In genomic region chr17:4788159-4788806, GRCh38 we compare ENCODE assay signal across 7 cellular contexts. TPM values are rescaled to one million over a fixed set of nuclear protein-coding genes. Genes with fewer than 3 reads are reported as not detected.
DNase-seq lines count a peak whose midpoint lies in the region; ATAC-seq, FAIRE-seq and TF ChIP-seq lines count a peak whose summit lies in the region.
"Had no signal": no experiment of that assay in that cellular context is flagged by ENCODE, and none has a peak within 500 bp of the region (broad histone marks: within the 10 kb centered on the region; RNA-seq: fewer than 3 reads in every experiment).

No MANE protein-coding gene starts in this region.

- H3K27ac ChIP-seq in GM12878 (ENCODE audit: control insufficient read depth, insufficient read depth), result no peak overlapping the region

- no peak for TF ChIP-seq EP300 in GM12878 (IDR thresholded peaks at IDR 0.05; ENCODE audit: borderline replicate concordance in 1 of 2, control insufficient read depth in 1 of 2, low read depth in 2 of 2, low read length in 2 of 2)

- no TSS peak for BruUV-seq in GM12878 (replicated peaks; lab: Mats Ljungman, UMichigan)

- H3K4me3 ChIP-seq in H7 (ENCODE audit: insufficient read depth, low read depth, low read length) (peak overlapping the region; percentile 69; the same call in 1 of the 2 replicates), GM12878 (no peak overlapping the region)

- ATAC-seq in GM12878, result no peak
- no peak for ATAC-seq in natural killer cell
- ATAC-seq in GM18909 (IDR thresholded peaks at IDR 0.05; ENCODE audit: poor library complexity, unreplicated experiment), result no peak

- no peak for TF ChIP-seq CTCF in GM12878 (IDR thresholded peaks at IDR 0.05 in 2 of 3, conservative IDR thresholded peaks at IDR 0.05 in 1 of 3; ENCODE audit: control insufficient read depth in 2 of 3, extremely low read depth in 1 of 3, insufficient read depth in 1 of 3, low read depth in 3 of 3, low read length in 3 of 3)
- no peak for TF ChIP-seq CTCF in natural killer cell (IDR thresholded peaks at IDR 0.05)

- TF ChIP-seq RAD21 in GM12878 (IDR thresholded peaks at IDR 0.05; ENCODE audit: insufficient read depth, low read depth, low read length), result no peak

- H3K4me1 ChIP-seq in GM12878 (ENCODE audit: control insufficient read depth, insufficient read depth, low read length), result peaks cover 12% of the 10 kb centered on the region

- CTCF ChIA-PET in GM12878 (lab: Yijun Ruan, JAX), result interaction anchor here (0.7 to 1.6 kb wide), 4 partner anchors 13 to 87 kb away, joined by 3 to 4 read pairs (median 3); no protein-coding TSS in a partner anchor

- H3K36me3 ChIP-seq in H7 (replicated peaks; ENCODE audit: control insufficient read depth, insufficient read depth, low read length) (no peaks in the 10 kb centered on the region), GM12878 (ENCODE audit: control insufficient read depth in 2 of 2, insufficient read depth in 2 of 2, low read length in 1 of 2) (no peaks in the 10 kb centered on the region)

- 71% methylated on average over 14 of the region's 14 CpGs for WGBS in GM12878 (ENCODE audit: insufficient coverage, insufficient replicate concordance, low lambda C conversion rate, missing lambda C conversion rate)

- in situ Hi-C loops in GM12878 (cut with MboI), result no loop called here

- no peaks in the 10 kb centered on the region for H3K9me3 Mint-ChIP-seq in natural killer cell

- no peaks in the 10 kb centered on the region for H3K36me3 Mint-ChIP-seq in natural killer cell

- RAD21 ChIA-PET in GM12878 (lab: Charles Lee; ENCODE audit: unreplicated experiment), result interaction anchor here (1.1 kb wide), 1 partner anchor 78 kb away, joined by 3 read pairs; the partner anchor contains the start of gene ARRB2

- DNase-seq in H7 (no peak), GM12878 (ENCODE audit: low read depth, low spot score) (no peak), natural killer cell (no peak), occipital lobe (lab: John Stamatoyannopoulos, UW) (no peak), NCI-H345 (lab: John Stamatoyannopoulos, UW) (no peak)

- POLR2A ChIA-PET in GM12878 (lab: Charles Lee), result interaction anchor here (0.6 kb wide), 1 partner anchor 124 kb away, joined by 4 read pairs; no protein-coding TSS in a partner anchor

- peaks cover 31% of the 10 kb centered on the region for H3K27me3 ChIP-seq in H7 (ENCODE audit: control insufficient read depth, insufficient read depth, low read length)
- peaks cover 18 to 19% of the 10 kb centered on the region in 2 experiments for H3K27me3 ChIP-seq in GM12878 (replicated peaks in 1 of 2; ENCODE audit: control insufficient read depth in 2 of 2, insufficient read depth in 2 of 2, low read length in 1 of 2)

- intact Hi-C loops in GM12878 (cut with micrococcal nuclease; ENCODE audit: unreplicated experiment) (loop anchor here (5.0 to 10.0 kb wide), 2 partner anchors 53 to 76 kb away; partner anchors contain the start of genes ARRB2, CXCL16, MED11 and ZMYND15), natural killer cell (cut with micrococcal nuclease) (no loop called here)

- no peak overlapping the region for H3K9ac ChIP-seq in GM12878 (ENCODE audit: control insufficient read depth, insufficient read depth, low read length)

- no peak for TF ChIP-seq POLR2A in GM12878 (IDR thresholded peaks at IDR 0.05; ENCODE audit: low read depth, low read length)

- no peaks in the 10 kb centered on the region for H3K79me2 ChIP-seq in GM12878 (ENCODE audit: control insufficient read depth, insufficient read depth, low read length)

- no peak for FAIRE-seq in GM12878 (lab: Jason Lieb, UNC)

- no peaks in the 10 kb centered on the region for H3K9me3 ChIP-seq in GM12878 (replicated peaks; ENCODE audit: control insufficient read depth, insufficient read depth, low read length)

- peak overlapping the region; percentile 98 for H3K4me2 ChIP-seq in GM12878 (ENCODE audit: control insufficient read depth, insufficient read depth)

- peak overlapping the region; percentile 81 for H3K4me3 Mint-ChIP-seq in natural killer cell

- SMC1A ChIA-PET in GM12878 (lab: Charles Lee; ENCODE audit: uncharacterized antibody, unreplicated experiment), result interaction anchor here (0.9 kb wide), 1 partner anchor 78 kb away, joined by 3 read pairs; the partner anchor contains the start of gene ARRB2

- peaks cover 26 to 33% of the 10 kb centered on the region in 2 donors for H3K27me3 Mint-ChIP-seq in natural killer cell (ENCODE audit: low read depth in 2 of 2)

- peaks cover 13 to 16% of the 10 kb centered on the region in 2 donors for H3K4me1 Mint-ChIP-seq in natural killer cell

- H2AFZ ChIP-seq in GM12878 (ENCODE audit: control insufficient read depth, low read depth, low read length), result no peak overlapping the region

- H3K27ac Mint-ChIP-seq in natural killer cell, result peak overlapping the region; percentile 49 to 66

- no peaks in the 10 kb centered on the region for H4K20me1 ChIP-seq in GM12878 (ENCODE audit: control insufficient read depth, insufficient read depth)

RNA-seq across cellular contexts. Expression of gene GLTPD2, which starts 0.5 kb away (rescaled TPM):
- total RNA-seq in H7 (2014; rRNA removed; shearing (Covaris generic)), result not detected in 2 replicates
- total RNA-seq in GM12878 (2013; cell fraction: nucleolus; rRNA removed), result not detected in 2 replicates
- total RNA-seq in GM12878 (2014; rRNA removed) (0.34 TPM in 1 of 2 replicates, not detected in the other), GM12878 (2014; rRNA removed; fragmentation: Illumina TruSeq; extraction: Trizol) (not detected in 2 replicates), GM12878 (2021) (not detected in 2 replicates), natural killer cell (not detected), occipital lobe (not detected)
- not detected for polyA plus RNA-seq in GM12878 (2011; ENCODE audit: low read depth)
- polyA plus RNA-seq in GM12878 (2011; rRNA removed) (not detected in 2 replicates), GM12878 (2014; fragmentation: Illumina TruSeq; extraction: Trizol) (not detected in 2 replicates), GM12878 (2014; fragmentation: Nextera tagmentation; extraction: Ambion mirVana) (not detected), GM12878 (2014; rRNA removed) (not detected in 2 replicates), GM12878 (2016; fragmentation: Nextera tagmentation; extraction: Ambion mirVana) (under 1 TPM in 1 of 2 experiments, not detected in 1; 0.16 TPM)
- not detected in 2 replicates for polyA plus RNA-seq in GM12878 (2011; cell fraction: cytosol; rRNA removed)
- not detected in 2 replicates for polyA plus RNA-seq in GM12878 (2011; cell fraction: nucleus; rRNA removed)
- polyA plus RNA-seq in GM12878 (2012), result not detected in 2 replicates
- not detected in 2 replicates for polyA minus RNA-seq in GM12878 (2011; rRNA and poly(A)+ RNA removed)
- polyA minus RNA-seq in GM12878 (2011; cell fraction: cytosol; rRNA and poly(A)+ RNA removed), result not detected in 2 replicates
- polyA minus RNA-seq in GM12878 (2011; cell fraction: nucleus; rRNA and poly(A)+ RNA removed), result 0.86 TPM in 1 of 2 replicates, not detected in the other

RNA-seq across cellular contexts. Expression of gene VMO1, which starts 2.1 kb away (rescaled TPM):
- not detected in 2 replicates for total RNA-seq in H7 (2014; rRNA removed; shearing (Covaris generic))
- not detected in 2 replicates for total RNA-seq in GM12878 (2013; cell fraction: nucleolus; rRNA removed)
- total RNA-seq in GM12878 (2014; rRNA removed), result 0.76 TPM in 1 of 2 replicates, not detected in the other
- total RNA-seq in GM12878 (2014; rRNA removed; fragmentation: Illumina TruSeq; extraction: Trizol), result 0.23 and 0.31 TPM in 2 replicates
- 0.93 TPM in 1 of 2 replicates, not detected in the other for total RNA-seq in GM12878 (2021)
- not detected for polyA plus RNA-seq in GM12878 (2011; ENCODE audit: low read depth)
- polyA plus RNA-seq in GM12878 (2011; rRNA removed), result not detected in 2 replicates
- polyA plus RNA-seq in GM12878 (2011; cell fraction: cytosol; rRNA removed), result not detected in 2 replicates
- polyA plus RNA-seq in GM12878 (2011; cell fraction: nucleus; rRNA removed), result not detected in 2 replicates
- polyA plus RNA-seq in GM12878 (2012), result not detected in 2 replicates
- polyA plus RNA-seq in GM12878 (2014; fragmentation: Illumina TruSeq; extraction: Trizol), result not detected in 2 replicates
- polyA plus RNA-seq in GM12878 (2014; fragmentation: Nextera tagmentation; extraction: Ambion mirVana), result under 1 TPM in 1 of 2 experiments, not detected in 1; 0.27 TPM
- 0.54 and 0.74 TPM in 2 replicates for polyA plus RNA-seq in GM12878 (2014; rRNA removed)
- not detected for polyA plus RNA-seq in GM12878 (2016; fragmentation: Nextera tagmentation; extraction: Ambion mirVana)
- not detected in 2 replicates for polyA minus RNA-seq in GM12878 (2011; rRNA and poly(A)+ RNA removed)
- not detected in 2 replicates for polyA minus RNA-seq in GM12878 (2011; cell fraction: cytosol; rRNA and poly(A)+ RNA removed)
- not detected in 2 replicates for polyA minus RNA-seq in GM12878 (2011; cell fraction: nucleus; rRNA and poly(A)+ RNA removed)
- total RNA-seq in natural killer cell, result 1 to 10 TPM; 1.2 to 4.8 (median 1.3) TPM
- total RNA-seq in occipital lobe, result 0.62 TPM

RNA-seq across cellular contexts. Expression of gene PSMB6, which starts 7.7 kb away (rescaled TPM):
- 348 and 395 TPM in 2 replicates for total RNA-seq in H7 (2014; rRNA removed; shearing (Covaris generic))
- total RNA-seq in GM12878 (2013; cell fraction: nucleolus; rRNA removed), result 7.4 and 9.6 TPM in 2 replicates
- total RNA-seq in GM12878 (2014; rRNA removed), result 239 and 246 TPM in 2 replicates
- 171 and 182 TPM in 2 replicates for total RNA-seq in GM12878 (2014; rRNA removed; fragmentation: Illumina TruSeq; extraction: Trizol)
- 144 and 150 TPM in 2 replicates for total RNA-seq in GM12878 (2021)
- polyA plus RNA-seq in GM12878 (2011; ENCODE audit: low read depth), result 79.6 TPM
- 115 and 191 TPM in 2 replicates for polyA plus RNA-seq in GM12878 (2011; rRNA removed)
- polyA plus RNA-seq in GM12878 (2011; cell fraction: cytosol; rRNA removed), result 295 and 318 TPM in 2 replicates
- 101 and 102 TPM in 2 replicates for polyA plus RNA-seq in GM12878 (2011; cell fraction: nucleus; rRNA removed)
- polyA plus RNA-seq in GM12878 (2012), result 89.7 and 95.4 TPM in 2 replicates
- 143 and 207 TPM in 2 replicates for polyA plus RNA-seq in GM12878 (2014; fragmentation: Illumina TruSeq; extraction: Trizol)
- polyA plus RNA-seq in GM12878 (2014; fragmentation: Nextera tagmentation; extraction: Ambion mirVana), result 100 to 1,000 TPM; 357 to 546 TPM
- 225 and 288 TPM in 2 replicates for polyA plus RNA-seq in GM12878 (2014; rRNA removed)
- 100 to 1,000 TPM; 361 to 392 TPM for polyA plus RNA-seq in GM12878 (2016; fragmentation: Nextera tagmentation; extraction: Ambion mirVana)
- 155 and 221 TPM in 2 replicates for polyA minus RNA-seq in GM12878 (2011; rRNA and poly(A)+ RNA removed)
- 36.2 and 44.2 TPM in 2 replicates for polyA minus RNA-seq in GM12878 (2011; cell fraction: cytosol; rRNA and poly(A)+ RNA removed)
- 21.2 and 34.3 TPM in 2 replicates for polyA minus RNA-seq in GM12878 (2011; cell fraction: nucleus; rRNA and poly(A)+ RNA removed)
- 10 to 100 TPM; 69.4 to 79.3 (median 70.0) TPM for total RNA-seq in natural killer cell
- total RNA-seq in occipital lobe, result 64.4 TPM

RNA-seq across cellular contexts. Expression of gene TM4SF5, which starts 16.6 kb away (rescaled TPM):
- total RNA-seq in H7 (2014; rRNA removed; shearing (Covaris generic)), result not detected in 2 replicates
- not detected in 2 replicates for total RNA-seq in GM12878 (2013; cell fraction: nucleolus; rRNA removed)
- 0.40 TPM in 1 of 2 replicates, not detected in the other for total RNA-seq in GM12878 (2014; rRNA removed)
- not detected in 2 replicates for total RNA-seq in GM12878 (2014; rRNA removed; fragmentation: Illumina TruSeq; extraction: Trizol)
- total RNA-seq in GM12878 (2021), result not detected in 2 replicates
- not detected for polyA plus RNA-seq in GM12878 (2011; ENCODE audit: low read depth)
- polyA plus RNA-seq in GM12878 (2011; rRNA removed), result not detected in 2 replicates
- not detected in 2 replicates for polyA plus RNA-seq in GM12878 (2011; cell fraction: cytosol; rRNA removed)
- polyA plus RNA-seq in GM12878 (2011; cell fraction: nucleus; rRNA removed), result not detected in 2 replicates
- not detected in 2 replicates for polyA plus RNA-seq in GM12878 (2012)
- polyA plus RNA-seq in GM12878 (2014; fragmentation: Illumina TruSeq; extraction: Trizol), result not detected in 2 replicates
- not detected for polyA plus RNA-seq in GM12878 (2014; fragmentation: Nextera tagmentation; extraction: Ambion mirVana)
- polyA plus RNA-seq in GM12878 (2014; rRNA removed), result not detected in 2 replicates
- not detected for polyA plus RNA-seq in GM12878 (2016; fragmentation: Nextera tagmentation; extraction: Ambion mirVana)
- polyA minus RNA-seq in GM12878 (2011; rRNA and poly(A)+ RNA removed), result not detected in 2 replicates
- not detected in 2 replicates for polyA minus RNA-seq in GM12878 (2011; cell fraction: cytosol; rRNA and poly(A)+ RNA removed)
- not detected in 2 replicates for polyA minus RNA-seq in GM12878 (2011; cell fraction: nucleus; rRNA and poly(A)+ RNA removed)
- not detected for total RNA-seq in natural killer cell
- total RNA-seq in occipital lobe, result not detected
- total RNA-seq: lower leg skin had no signal
